In the genomic region with DNA sequence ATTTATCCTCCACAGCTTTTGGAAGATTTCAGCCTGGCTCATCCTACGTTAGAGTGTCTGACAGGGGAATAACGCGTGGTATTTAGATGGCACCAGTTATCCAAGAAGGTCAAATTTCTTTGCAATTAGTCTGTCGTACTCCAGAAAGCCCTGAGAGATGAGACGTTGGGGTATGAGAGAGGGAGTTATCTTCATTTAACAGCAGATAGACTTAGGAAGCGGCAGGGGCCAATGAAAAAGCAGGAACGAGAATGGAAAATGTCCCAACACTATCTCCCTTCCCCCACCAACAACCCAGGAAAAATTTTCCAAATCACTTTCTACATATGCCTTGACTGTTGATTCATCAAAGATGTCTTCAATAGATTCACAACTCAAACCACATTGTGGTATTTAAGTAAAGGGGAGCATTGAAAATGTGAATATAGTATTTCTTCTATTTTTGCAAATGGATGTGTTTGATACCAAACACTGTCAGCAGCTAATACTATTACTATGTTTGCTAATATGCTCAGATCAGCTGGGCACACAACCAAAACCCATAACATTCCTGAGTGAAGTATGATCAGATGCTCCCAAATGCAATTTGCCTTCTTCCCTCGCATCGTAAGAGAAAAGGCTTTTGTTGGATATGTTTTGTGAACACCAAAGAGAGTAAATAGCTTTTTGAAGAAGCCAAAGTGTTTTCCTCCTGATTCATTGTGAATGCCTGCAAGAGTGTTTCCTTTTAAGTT, we compare ENCODE assay signal across 24 cellular contexts. TPM values are rescaled to one million over a fixed set of nuclear protein-coding genes. Genes with fewer than 3 reads are reported as not detected.
DNase-seq lines count a peak whose midpoint lies in the region; ATAC-seq, FAIRE-seq and TF ChIP-seq lines count a peak whose summit lies in the region.
"Had no signal": no experiment of that assay in that cellular context is flagged by ENCODE, and none has a peak within 500 bp of the region (broad histone marks: within the 10 kb centered on the region; RNA-seq: fewer than 3 reads in every experiment).

No MANE protein-coding gene starts in this region.

- dilution Hi-C loops in IMR-90 (cut with HindIII; ENCODE audit: low sequenced_read_pairs, unreplicated experiment), result no loop called here

- H3K4me2 ChIP-seq in IMR-90 (ENCODE audit: low read depth, low read length) (peak overlapping the region; percentile 57; the same call in 1 of the 2 replicates), mesenchymal stem cell (ENCODE audit: low read length, poor library complexity, severe bottlenecking) (no peak overlapping the region)
- H3K4me2 ChIP-seq: KMS-11 had no signal

- CTCF ChIA-PET in IMR-90 (lab: Yijun Ruan, JAX), result interaction anchor here (1.0 kb wide), 2 partner anchors 39 to 254 kb away, joined by 3 to 4 read pairs; no protein-coding TSS in a partner anchor

- H2BK120ac ChIP-seq in IMR-90 (ENCODE audit: low read depth, low read length), result peak overlapping the region; percentile 47; the same call in 1 of the 2 replicates
- H2BK120ac ChIP-seq in mesenchymal stem cell (ENCODE audit: low read depth, low read length), result no peak overlapping the region

- no peak overlapping the region; the same call in 1 of the 2 replicates for H4K5ac ChIP-seq in IMR-90 (ENCODE audit: low read depth, low read length)

- H4K91ac ChIP-seq in IMR-90 (ENCODE audit: insufficient read depth, low read depth, low read length) (no peak overlapping the region), mesenchymal stem cell (ENCODE audit: low read length) (no peak overlapping the region)

- no peak for FAIRE-seq in frontal cortex (lab: Jason Lieb, UNC)
- FAIRE-seq: TTC549 had no signal

- no peak for TF ChIP-seq RAD21 in IMR-90 (IDR thresholded peaks at IDR 0.05; ENCODE audit: low read length)

- H3K56ac ChIP-seq in IMR-90 (ENCODE audit: extremely low read depth, insufficient read depth, low read length), result no peak overlapping the region

- no peaks in the 10 kb centered on the region for H4K20me1 ChIP-seq in IMR-90 (ENCODE audit: insufficient read depth, low read length)

- H2AK5ac ChIP-seq in IMR-90 (ENCODE audit: low read depth, low read length) (peak overlapping the region; percentile 43; the same call in 1 of the 2 replicates), mesenchymal stem cell (ENCODE audit: low read length, severe bottlenecking) (no peak overlapping the region)

- TF ChIP-seq CTCF in AG10803 (conservative IDR thresholded peaks at IDR 0.05; ENCODE audit: low read length), result no peak
- TF ChIP-seq CTCF in IMR-90 (conservative IDR thresholded peaks at IDR 0.05; ENCODE audit: low read depth, low read length), result no peak
- TF ChIP-seq CTCF in astrocyte of the spinal cord (IDR thresholded peaks at IDR 0.05; ENCODE audit: low read depth, low read length), result no peak
- TF ChIP-seq CTCF in omental fat pad (IDR thresholded peaks at IDR 0.05), result no peak

- H2AFZ ChIP-seq in IMR-90 (replicated peaks; ENCODE audit: low read length, poor library complexity) (no peak overlapping the region), mesenchymal stem cell (ENCODE audit: low read depth, low read length) (no peak overlapping the region)

- H4K8ac ChIP-seq in IMR-90 (ENCODE audit: low read depth in 2 of 2, low read length in 2 of 2), result peak overlapping the region in 1 of 2 experiments; percentile 17; a peak in 1 of 4 replicates
- no peak overlapping the region for H4K8ac ChIP-seq in mesenchymal stem cell (ENCODE audit: low read length)

- H3K14ac ChIP-seq in IMR-90 (replicated peaks; ENCODE audit: low read depth, low read length) (0 out of 2 replicates have a peak overlapping the region, but pooled peaks have one; percentile 64), mesenchymal stem cell (ENCODE audit: low read length in 2 of 2) (no peak overlapping the region)

- H3K9me3 ChIP-seq in IMR-90 (ENCODE audit: control insufficient read depth, insufficient read depth, low read length) (no peaks in the 10 kb centered on the region), mesenchymal stem cell (ENCODE audit: control insufficient read depth, low read length) (no peaks in the 10 kb centered on the region)
- H3K9me3 ChIP-seq: right atrium auricular region, transverse colon had no signal

- peak; percentile 97 for DNase-seq in AG10803 (ENCODE audit: low read depth)
- DNase-seq in IMR-90, result peak; percentile 58
- peak; percentile 53 for DNase-seq in astrocyte of the spinal cord (ENCODE audit: low read depth, low spot score)
- peak; percentile 77 for DNase-seq in mesenchymal stem cell
- DNase-seq in omental fat pad (ENCODE audit: low spot score), result no peak
- DNase-seq in ureter (ENCODE audit: low spot score), result no peak
- DNase-seq in frontal cortex (ENCODE audit: low spot score in 2 of 2), result no peak
- DNase-seq: activated CD4-positive, alpha-beta T cell treated with anti-CD3 and anti-CD28 coated beads, Interleukin-2, amount 10 ng/mL, durations not matched to agents 24 days and 14 days; activated gamma-delta T cell treated with Interleukin-2 at 50 U/mL for 16 hours; CD8-positive, alpha-beta memory T cell; effector memory CD8-positive, alpha-beta T cell; foreskin keratinocyte; H9; left cardiac atrium; NCI-H1436; NCI-H2171 treated with DMSO at 0.1 percent for 48 hours; RPMI8226; stimulated activated naive CD4-positive, alpha-beta T cell treated with Interleukin-2 at 50 U/mL for 16 hours; SW 1271; transverse colon had no signal

- intact Hi-C loops in IMR-90 (cut with micrococcal nuclease), result loop anchor here (2.0 kb wide), 1 partner anchor 20 kb away; no protein-coding TSS in a partner anchor

- H2BK15ac ChIP-seq in IMR-90 (ENCODE audit: low read depth, low read length) (peak overlapping the region; percentile 79; the same call in 1 of the 3 replicates), mesenchymal stem cell (ENCODE audit: low read depth, poor library complexity, severe bottlenecking) (no peak overlapping the region)

- peak overlapping the region; percentile 70 for H2BK5ac ChIP-seq in IMR-90 (ENCODE audit: low read depth, low read length, poor library complexity, severe bottlenecking)
- no peak overlapping the region for H2BK5ac ChIP-seq in mesenchymal stem cell (ENCODE audit: low read depth, low read length, poor library complexity, severe bottlenecking)

- H3K23ac ChIP-seq in IMR-90 (ENCODE audit: low read depth, low read length) (no peak overlapping the region), mesenchymal stem cell (ENCODE audit: low read length in 2 of 2) (no peak overlapping the region)

- H3K4ac ChIP-seq in IMR-90 (ENCODE audit: low read depth, low read length) (peak overlapping the region; percentile 22; the same call in 1 of the 2 replicates), mesenchymal stem cell (ENCODE audit: low read depth in 1 of 2, low read length in 2 of 2) (no peak overlapping the region)

- H3K9me1 ChIP-seq in IMR-90 (ENCODE audit: insufficient read depth, low read length), result peaks cover 11% of the 10 kb centered on the region; the same call in 1 of the 2 replicates

- H3K79me1 ChIP-seq in IMR-90 (ENCODE audit: low read depth in 1 of 2, low read length in 2 of 2) (no peaks in the 10 kb centered on the region), mesenchymal stem cell (replicated peaks; ENCODE audit: low read length, poor library complexity, severe bottlenecking) (no peaks in the 10 kb centered on the region)

- H3K27ac ChIP-seq in IMR-90 (ENCODE audit: insufficient read depth, low read length) (peak overlapping the region; percentile 14; the same call in 1 of the 2 replicates), mesenchymal stem cell (ENCODE audit: low read length, poor library complexity, severe bottlenecking) (no peak overlapping the region)
- H3K27ac ChIP-seq: foreskin keratinocyte, KMS-11, right atrium auricular region had no signal

- no peak for TF ChIP-seq POLR2A in IMR-90 (IDR thresholded peaks at IDR 0.05; ENCODE audit: low read depth, low read length)

- H3K4me3 ChIP-seq in AG10803 (ENCODE audit: low read length), result no peak overlapping the region
- H3K4me3 ChIP-seq in IMR-90 (ENCODE audit: insufficient read depth, low read depth, low read length), result no peak overlapping the region
- H3K4me3 ChIP-seq in astrocyte of the spinal cord (ENCODE audit: low read depth, low read length), result no peak overlapping the region
- no peak overlapping the region for H3K4me3 ChIP-seq in mesenchymal stem cell (ENCODE audit: insufficient read depth in 1 of 2, low read depth in 1 of 2, low read length in 2 of 2)
- H3K4me3 ChIP-seq: right atrium auricular region, transverse colon had no signal

- H3K4me1 ChIP-seq in IMR-90 (ENCODE audit: control insufficient read depth, insufficient read depth, low read length), result peaks cover 27% of the 10 kb centered on the region
- H3K4me1 ChIP-seq in mesenchymal stem cell (ENCODE audit: control insufficient read depth, insufficient read depth, low read depth, low read length), result peaks cover 5% of the 10 kb centered on the region
- H3K4me1 ChIP-seq: right atrium auricular region had no signal

- H3K36me3 ChIP-seq in IMR-90 (ENCODE audit: control insufficient read depth, insufficient read depth, low read length), result no peaks in the 10 kb centered on the region
- no peaks in the 10 kb centered on the region for H3K36me3 ChIP-seq in mesenchymal stem cell (ENCODE audit: control insufficient read depth in 1 of 2, insufficient read depth in 2 of 2, low read depth in 1 of 2, low read length in 2 of 2)
- H3K36me3 ChIP-seq: right atrium auricular region, transverse colon had no signal

- ATAC-seq in IMR-90 (ENCODE audit: low read depth), result peak; percentile 19
- no peak for ATAC-seq in omental fat pad (ENCODE audit: low FRiP score)
- no peak for ATAC-seq in HG02571 (IDR thresholded peaks at IDR 0.05; ENCODE audit: unreplicated experiment)
- ATAC-seq: effector memory CD8-positive, alpha-beta T cell; foreskin keratinocyte; left cardiac atrium had no signal

- H2AK9ac ChIP-seq in IMR-90 (replicated peaks; ENCODE audit: low read depth, low read length, poor library complexity), result no peak overlapping the region

- no TSS peak for BruUV-seq in IMR-90 (replicated peaks; lab: Mats Ljungman, UMichigan)

- peak overlapping the region; percentile 73; the same call in 1 of the 2 replicates for H3K18ac ChIP-seq in IMR-90 (ENCODE audit: low read depth, low read length)
- H3K18ac ChIP-seq in mesenchymal stem cell (ENCODE audit: low read depth in 1 of 2, low read length in 2 of 2), result no peak overlapping the region

- in situ Hi-C loops in IMR-90 (cut with MboI; ENCODE audit: low sequenced_read_pairs), result no loop called here
- in situ Hi-C loops in astrocyte of the spinal cord (cut with HindIII; ENCODE audit: low sequenced_read_pairs), result no loop called here

- no peak overlapping the region for H2BK12ac ChIP-seq in mesenchymal stem cell (ENCODE audit: low read length in 2 of 2)

- no peak overlapping the region for H3K9ac ChIP-seq in IMR-90 (ENCODE audit: low read depth, low read length)
- peak overlapping the region; percentile 46 for H3K9ac ChIP-seq in mesenchymal stem cell (ENCODE audit: low read length)
- H3K9ac ChIP-seq: KMS-11 had no signal

- H2BK20ac ChIP-seq in IMR-90 (ENCODE audit: low read depth, low read length), result peak overlapping the region; percentile 29; the same call in 1 of the 2 replicates

- POLR2A ChIA-PET in IMR-90 (lab: Charles Lee; ENCODE audit: unreplicated experiment), result no interaction called here

- H3K27me3 ChIP-seq in IMR-90 (ENCODE audit: control insufficient read depth, insufficient read depth, low read length) (peaks cover 3% of the 10 kb centered on the region; the same call in 1 of the 2 replicates), mesenchymal stem cell (ENCODE audit: control insufficient read depth in 1 of 2, insufficient read depth in 1 of 2, low read length in 2 of 2) (peaks cover 0 to 5% of the 10 kb centered on the region in 2 experiments)
- H3K27me3 ChIP-seq: foreskin keratinocyte, right atrium auricular region, transverse colon had no signal

- WGBS in IMR-90 (ENCODE audit: extremely low coverage in 2 of 2, insufficient read length in 1 of 2), 2 experiments, result no CpG with 5 or more reads among the region's 9 CpGs
- WGBS in mesenchymal stem cell, result 44% methylated on average over 7 of the region's 9 CpGs

RNA-seq across cellular contexts. Expression of a gene that starts 13.3 kb away (rescaled TPM):
- total RNA-seq in IMR-90 (2012; rRNA removed) (848 and 1,032 TPM in 2 replicates), omental fat pad (10 to 100 TPM in 2 of 4 donors, 1 to 10 TPM in 1, under 1 TPM in 1; 0.79 to 77.3 (median 15.8) TPM), ureter (26.0 TPM), frontal cortex (2.4 TPM)
- polyA plus RNA-seq in IMR-90 (2012; rRNA removed), result 852 and 1,130 TPM in 2 replicates
- 185 and 289 TPM in 2 replicates for polyA plus RNA-seq in IMR-90 (2012; cell fraction: cytosol; rRNA removed)
- 59.3 and 362 TPM in 2 replicates for polyA plus RNA-seq in IMR-90 (2012; cell fraction: nucleus; rRNA removed; ENCODE audit: low replicate concordance)
- 20.7 TPM for polyA plus RNA-seq in mesenchymal stem cell (2013, experiment 1 of 2)
- polyA plus RNA-seq in mesenchymal stem cell (2013, experiment 2 of 2), result 22.2 TPM
- total RNA-seq: activated CD4-positive, alpha-beta T cell treated with anti-CD3 and anti-CD28 coated beads, Interleukin-2, amount 10 ng/mL, durations not matched to agents 24 days and 14 days; CD8-positive, alpha-beta memory T cell had no signal
- polyA plus RNA-seq: CD8-positive, alpha-beta memory T cell had no signal

Comparison
In these comparisons a context has a peak if more than half of its experiments do, and no peak if none do; other contexts are left out.
1. DNase-seq: peak in AG10803 (single experiment), IMR-90 (single experiment), astrocyte of the spinal cord (single experiment) and mesenchymal stem cell (single experiment); none in omental fat pad (single experiment), ureter (single experiment) and frontal cortex (0 of 2).
2. RNA of a gene that starts 13.3 kb away (total RNA-seq): 848 to 1,032 TPM in IMR-90; 0.79 to 77.3 TPM in omental fat pad, 26.0 TPM in ureter (single experiment) and 2.4 TPM in frontal cortex (single experiment); every median in the first group is over 10 times any median in the second.